1 cellular context compared by ENCODE assay signal in genomic region chr1:43705982-43706597, GRCh38.
TF ChIP-seq lines count a peak whose summit lies in the region.

No MANE protein-coding gene starts in this region.

TF ChIP-seq in GM23338, 12 proteins besides CTCF, POLR2A, EP300 and RAD21 (continued from another document):
- no peak for TF ChIP-seq ETS1 (IDR thresholded peaks at IDR 0.05)
- no peak for TF ChIP-seq ZNF114 (CRISPR knock-in tag; IDR thresholded peaks at IDR 0.05)
- no peak for TF ChIP-seq NANOG (IDR thresholded peaks at IDR 0.05; ENCODE audit: borderline replicate concordance)
